1 cellular context compared by ENCODE assay signal in the genomic region with DNA sequence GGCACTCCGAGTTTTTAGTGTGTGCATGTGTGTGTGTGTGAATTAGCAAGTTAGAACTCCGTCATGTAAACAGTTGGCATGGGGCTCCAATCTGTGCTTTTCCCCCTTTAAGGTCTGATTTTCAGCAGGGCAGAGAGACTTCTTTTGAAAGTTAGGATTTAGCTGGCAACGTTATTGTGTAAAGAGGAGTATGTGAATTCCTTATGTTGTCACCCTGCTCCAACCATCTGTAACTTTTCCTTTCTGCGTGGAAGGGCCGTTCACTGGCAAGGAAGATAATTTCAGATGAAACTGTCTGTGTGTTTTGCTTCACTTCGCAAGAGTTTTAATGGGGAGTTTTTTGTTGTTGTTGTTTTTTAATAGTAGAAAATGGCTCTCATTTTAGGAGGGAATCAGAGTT.
TF ChIP-seq lines count a peak whose summit lies in the region.

No MANE protein-coding gene starts in this region.

TF ChIP-seq in H1, 55 proteins besides CTCF, POLR2A, EP300 and RAD21:
- TF ChIP-seq, protein P1, sequence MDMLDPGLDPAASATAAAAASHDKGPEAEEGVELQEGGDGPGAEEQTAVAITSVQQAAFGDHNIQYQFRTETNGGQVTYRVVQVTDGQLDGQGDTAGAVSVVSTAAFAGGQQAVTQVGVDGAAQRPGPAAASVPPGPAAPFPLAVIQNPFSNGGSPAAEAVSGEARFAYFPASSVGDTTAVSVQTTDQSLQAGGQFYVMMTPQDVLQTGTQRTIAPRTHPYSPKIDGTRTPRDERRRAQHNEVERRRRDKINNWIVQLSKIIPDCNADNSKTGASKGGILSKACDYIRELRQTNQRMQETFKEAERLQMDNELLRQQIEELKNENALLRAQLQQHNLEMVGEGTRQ (IDR thresholded peaks at IDR 0.05; ENCODE audit: low read length): no peak
- TF ChIP-seq POLR2AphosphoS5 (IDR thresholded peaks at IDR 0.05; ENCODE audit: low read depth, low read length) (no peak), EGR1 (IDR thresholded peaks at IDR 0.05; ENCODE audit: borderline replicate concordance, low read depth, low read length) (no peak)
- TF ChIP-seq, protein P2, sequence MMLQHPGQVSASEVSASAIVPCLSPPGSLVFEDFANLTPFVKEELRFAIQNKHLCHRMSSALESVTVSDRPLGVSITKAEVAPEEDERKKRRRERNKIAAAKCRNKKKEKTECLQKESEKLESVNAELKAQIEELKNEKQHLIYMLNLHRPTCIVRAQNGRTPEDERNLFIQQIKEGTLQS (IDR thresholded peaks at IDR 0.05; ENCODE audit: insufficient read depth, low read depth, low read length): no peak
